In the genomic region with DNA sequence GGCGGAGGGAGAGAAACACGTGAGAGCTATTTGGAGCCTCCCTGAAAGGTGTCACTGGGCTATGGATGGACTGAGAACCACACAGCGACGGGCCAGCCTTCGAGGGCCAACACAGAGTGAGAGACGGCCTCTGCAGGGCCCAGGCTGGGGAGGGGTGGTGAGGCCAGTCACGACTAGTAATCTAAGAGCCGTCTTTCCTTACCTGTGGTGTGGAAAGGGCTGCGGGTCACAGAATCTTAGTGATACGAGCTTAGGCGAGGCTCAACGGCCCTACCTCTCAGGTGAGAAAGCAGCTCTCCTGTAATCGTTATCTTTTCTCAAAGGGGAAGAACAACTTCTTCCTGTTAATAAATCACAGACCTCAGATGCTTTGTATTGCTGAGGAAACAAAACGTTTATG, we compare ENCODE assay signal across 13 cellular contexts.
"Had no signal": no experiment of that assay in that cellular context is flagged by ENCODE, and none has a peak within 500 bp of the region (broad histone marks: within the 10 kb centered on the region; RNA-seq: fewer than 3 reads in every experiment).

No MANE protein-coding gene starts in this region.

- H3K36me3 ChIP-seq: breast epithelium had no signal

- H3K4me3 ChIP-seq: breast epithelium, smooth muscle cell had no signal

- H3K4me2 ChIP-seq: smooth muscle cell had no signal

- H3K9me3 Mint-ChIP-seq: activated CD4-positive, alpha-beta memory T cell treated with anti-CD3 and anti-CD28 coated beads, Interleukin-2, amount 10 ng/mL, durations not matched to agents 7 days and 5 days; activated T-helper 1 cell treated with anti-CD3 and anti-CD28 coated beads, Interleukin-12 subunit alpha, Interleukin-12 subunit beta, Interleukin-2, Interleukin-4 antibody, amounts not matched to agents 30 ng/mL and 10 ng/mL and 1 ng/mL, durations not matched to agents 14 hours and 24 hours and 36 hours; neural crest cell; stimulated activated effector memory CD8-positive, alpha-beta T cell treated with anti-CD3 and anti-CD28 coated beads, Interleukin-12 subunit alpha, Interleukin-12 subunit beta, amount 100 ng/mL, for 72 hours; type B pancreatic cell had no signal

- H3K4me3 Mint-ChIP-seq: activated CD4-positive, alpha-beta memory T cell treated with anti-CD3 and anti-CD28 coated beads, Interleukin-2, amount 10 ng/mL, durations not matched to agents 7 days and 5 days; activated T-helper 1 cell treated with anti-CD3 and anti-CD28 coated beads, Interleukin-12 subunit alpha, Interleukin-12 subunit beta, Interleukin-2, Interleukin-4 antibody, amounts not matched to agents 30 ng/mL and 10 ng/mL and 1 ng/mL, durations not matched to agents 14 hours and 24 hours and 36 hours; neural crest cell; stimulated activated effector memory CD8-positive, alpha-beta T cell treated with anti-CD3 and anti-CD28 coated beads, Interleukin-12 subunit alpha, Interleukin-12 subunit beta, amount 100 ng/mL, for 72 hours; type B pancreatic cell had no signal

- H3K27ac ChIP-seq: breast epithelium had no signal

- H3K27me3 ChIP-seq: breast epithelium had no signal

- DNase-seq: activated CD4-positive, alpha-beta memory T cell treated with anti-CD3 and anti-CD28 coated beads, Interleukin-2, amount 10 ng/mL, durations not matched to agents 7 days and 5 days; activated CD4-positive, alpha-beta T cell treated with anti-CD3 and anti-CD28 coated beads for 1 hour; activated naive CD4-positive, alpha-beta T cell; dermis blood vessel endothelial cell; erythroblast; hippocampal formation; T-helper 2 cell had no signal

- H3K36me3 Mint-ChIP-seq: stimulated activated effector memory CD8-positive, alpha-beta T cell treated with anti-CD3 and anti-CD28 coated beads, Interleukin-12 subunit alpha, Interleukin-12 subunit beta, amount 100 ng/mL, for 72 hours; type B pancreatic cell had no signal

- H3K4me1 ChIP-seq: breast epithelium had no signal

- H3K27me3 Mint-ChIP-seq: type B pancreatic cell had no signal

- H3K9me3 ChIP-seq: breast epithelium had no signal

- H3K27ac Mint-ChIP-seq: activated CD4-positive, alpha-beta memory T cell treated with anti-CD3 and anti-CD28 coated beads, Interleukin-2, amount 10 ng/mL, durations not matched to agents 7 days and 5 days; activated T-helper 1 cell treated with anti-CD3 and anti-CD28 coated beads, Interleukin-12 subunit alpha, Interleukin-12 subunit beta, Interleukin-2, Interleukin-4 antibody, amounts not matched to agents 30 ng/mL and 10 ng/mL and 1 ng/mL, durations not matched to agents 14 hours and 24 hours and 36 hours; stimulated activated effector memory CD8-positive, alpha-beta T cell treated with anti-CD3 and anti-CD28 coated beads, Interleukin-12 subunit alpha, Interleukin-12 subunit beta, amount 100 ng/mL, for 72 hours; type B pancreatic cell had no signal
